Comparison of ENCODE assay signal across 6 cellular contexts in the genomic region with DNA sequence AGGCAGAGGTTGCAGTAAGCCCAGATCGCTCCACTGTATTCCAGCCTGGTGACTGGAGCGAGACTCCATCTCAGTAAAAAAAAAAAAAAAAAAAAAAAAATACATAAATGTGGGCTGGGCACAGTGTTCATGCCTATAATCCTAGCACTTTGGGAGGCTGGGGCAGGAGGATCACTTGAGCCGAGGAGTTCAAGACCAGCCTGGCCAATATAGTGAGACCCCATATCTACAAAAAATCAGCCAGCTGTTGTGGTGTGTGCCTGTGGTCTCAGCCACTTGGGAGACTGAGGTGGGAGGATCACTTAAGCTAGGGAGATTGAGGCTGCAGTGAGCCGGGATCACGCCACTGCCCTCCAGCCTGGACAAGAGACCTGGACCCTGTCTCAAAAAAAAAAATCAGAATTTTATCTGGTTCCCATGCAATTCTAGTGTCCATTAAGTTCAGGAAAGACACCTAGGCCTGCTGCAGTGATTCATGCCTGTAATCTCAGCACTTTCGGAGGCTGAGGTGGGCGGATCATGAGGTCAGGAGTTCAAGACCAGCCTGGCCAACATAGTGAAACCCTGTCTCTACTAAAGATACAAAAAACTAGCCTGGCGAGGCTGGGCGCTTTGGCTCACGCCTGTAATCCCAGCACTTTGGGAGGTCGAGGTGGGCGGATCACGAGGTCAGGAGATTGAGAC. TPM values are rescaled to one million over a fixed set of nuclear protein-coding genes. Genes with fewer than 3 reads are reported as not detected.
"Had no signal": no experiment of that assay in that cellular context is flagged by ENCODE, and none has a peak within 500 bp of the region (broad histone marks: within the 10 kb centered on the region; RNA-seq: fewer than 3 reads in every experiment).

No MANE protein-coding gene starts in this region.

RNA-seq across cellular contexts. Expression of gene KREMEN2, which starts 32.7 kb away (rescaled TPM):
- total RNA-seq: activated CD4-positive, alpha-beta memory T cell treated with anti-CD3 and anti-CD28 coated beads for 36 hours; activated CD4-positive, alpha-beta memory T cell treated with anti-CD3 and anti-CD28 coated beads, Interleukin-2, amount 10 ng/mL, durations not matched to agents 7 days and 5 days; activated CD4-positive, alpha-beta T cell treated with anti-CD3 and anti-CD28 coated beads for 36 hours; T-helper 1 cell treated with Interleukin-12 subunit alpha and Interleukin-12 subunit beta and Interleukin-4 antibody, amounts not matched to agents 30 ng/mL and 1 ng/mL, for 36 hours; T-helper 17 cell; T-helper 2 cell treated with Interferon-gamma antibody and Interleukin-4, amounts not matched to agents 100 ng/mL and 5 ng/mL, for 36 hours had no signal

RNA-seq across cellular contexts. Expression of gene PKMYT1, which starts 48.9 kb away (rescaled TPM):
- total RNA-seq: T-helper 17 cell had no signal
